In genomic region chr22:49951001-49951677, GRCh38 we compare ENCODE assay signal across 10 cellular contexts. TPM values are rescaled to one million over a fixed set of nuclear protein-coding genes. Genes with fewer than 3 reads are reported as not detected.
DNase-seq lines count a peak whose midpoint lies in the region; TF ChIP-seq lines count a peak whose summit lies in the region.
"Had no signal": no experiment of that assay in that cellular context is flagged by ENCODE, and none has a peak within 500 bp of the region (broad histone marks: within the 10 kb centered on the region; RNA-seq: fewer than 3 reads in every experiment).

No MANE protein-coding gene starts in this region.

- H3K27ac ChIP-seq in epithelial cell of prostate = peak overlapping the region; percentile 81
- H3K27ac ChIP-seq: dorsolateral prefrontal cortex, left ventricle myocardium inferior had no signal

- no peak for TF ChIP-seq CTCF in GM13976 (IDR thresholded peaks at IDR 0.05; ENCODE audit: borderline replicate concordance, control extremely low read depth, extremely low read depth, insufficient read depth, missing control alignments)

- peak; percentile 59 for DNase-seq in GM13976 (ENCODE audit: low spot score)
- DNase-seq in NCI-H526 treated with DMSO at 0.1 percent for 48 hours (lab: John Stamatoyannopoulos, UW) = peak; percentile 36
- DNase-seq in epithelial cell of prostate (ENCODE audit: low read depth, low spot score) = peak; percentile 87
- DNase-seq in renal cortical epithelial cell (ENCODE audit: low read depth) = peak; percentile 61
- no peak for DNase-seq in NCI-H1436 (lab: John Stamatoyannopoulos, UW)
- DNase-seq in activated effector memory CD4-positive, alpha-beta T cell treated with anti-CD3 and anti-CD28 coated beads, Interleukin-2, amount 50 U/mL, for 16 hours = no peak
- no peak for DNase-seq in hepatic stellate cell (ENCODE audit: low spot score)
- no peak for DNase-seq in OCI-M2 (lab: John Stamatoyannopoulos, UW; ENCODE audit: unreplicated experiment)
- DNase-seq: dorsolateral prefrontal cortex, left ventricle myocardium inferior had no signal

- in situ Hi-C loops in GM13976 (cut with MboI; ENCODE audit: low sequenced_read_pairs, unreplicated experiment) = no loop called here

RNA-seq across cellular contexts. Expression of gene PIM3, which starts 9.4 kb away (rescaled TPM):
- 26.3 and 40.3 TPM in 2 replicates for total RNA-seq in renal cortical epithelial cell

RNA-seq across cellular contexts. Expression of gene CRELD2, which starts 32.7 kb away (rescaled TPM):
- 28.3 and 32.5 TPM in 2 replicates for total RNA-seq in renal cortical epithelial cell

RNA-seq across cellular contexts. Expression of gene ALG12, which starts 32.9 kb away (rescaled TPM):
- total RNA-seq in renal cortical epithelial cell = 15.5 and 33.2 TPM in 2 replicates

Comparison
In these comparisons a context has a peak if more than half of its experiments do, and no peak if none do; other contexts are left out.
1. DNase-seq: peak in GM13976 (single experiment), NCI-H526 treated with DMSO at 0.1 percent for 48 hours (single experiment), epithelial cell of prostate (single experiment) and renal cortical epithelial cell (single experiment); none in NCI-H1436 (single experiment), activated effector memory CD4-positive, alpha-beta T cell treated with anti-CD3 and anti-CD28 coated beads, Interleukin-2, amount 50 U/mL, for 16 hours (single experiment), hepatic stellate cell (single experiment) and OCI-M2 (single experiment).